Comparison of ENCODE assay signal across 28 cellular contexts in the genomic region with DNA sequence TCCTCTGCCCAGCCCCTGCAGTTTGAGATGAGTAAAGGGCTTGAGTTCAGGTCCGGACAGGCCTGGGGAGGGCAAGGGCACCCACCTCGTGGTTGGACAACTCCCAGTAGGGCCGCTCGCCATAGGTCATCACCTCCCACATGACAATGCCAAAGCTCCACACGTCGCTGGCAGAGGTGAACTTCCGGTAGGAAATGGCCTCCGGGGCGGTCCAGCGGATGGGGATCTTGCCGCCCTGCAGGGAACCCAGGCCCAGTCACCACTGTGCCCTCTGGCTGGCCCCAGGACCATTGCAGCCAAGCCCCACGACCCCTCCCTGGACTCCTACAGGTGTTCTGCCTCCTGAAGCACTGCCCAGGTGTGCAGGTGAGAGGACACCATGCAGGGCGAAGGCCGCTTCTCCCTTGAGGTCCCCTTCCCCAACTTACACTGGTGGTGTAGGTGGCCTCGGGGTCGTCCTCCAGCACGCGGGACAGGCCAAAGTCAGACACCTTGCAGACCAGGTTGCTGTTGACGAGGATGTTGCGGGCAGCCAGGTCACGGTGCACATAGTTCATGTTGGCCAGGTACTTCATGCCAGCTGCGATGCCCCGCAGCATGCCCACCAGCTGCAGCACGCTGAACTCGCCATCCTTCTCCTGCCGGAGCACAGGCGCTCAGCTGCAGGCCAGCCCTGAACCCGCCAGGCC. TPM values are rescaled to one million over a fixed set of nuclear protein-coding genes. Genes with fewer than 3 reads are reported as not detected.
"Had no signal": no experiment of that assay in that cellular context is flagged by ENCODE, and none has a peak within 500 bp of the region (broad histone marks: within the 10 kb centered on the region; RNA-seq: fewer than 3 reads in every experiment).

No MANE protein-coding gene starts in this region.

- H3K9me3 ChIP-seq: esophagus muscularis mucosa, heart right ventricle, pancreas, right lobe of liver, suprapubic skin, vagina had no signal

- H3K27ac ChIP-seq: epithelial cell of prostate, esophagus muscularis mucosa, pancreas, right lobe of liver, suprapubic skin, vagina had no signal

- H3K4me3 ChIP-seq: esophagus muscularis mucosa, heart right ventricle, pancreas, right lobe of liver, suprapubic skin, vagina had no signal

- ATAC-seq: naive thymus-derived CD4-positive, alpha-beta T cell; pancreas; stimulated activated naive B cell treated with anti-CD40 and anti-IgM and Interleukin-4, amounts not matched to agents 10 μg/mL and 1 μg/mL and 100 μg/mL, for 72 hours; stimulated activated naive CD8-positive, alpha-beta T cell treated with anti-CD3 and anti-CD28 coated beads, Interleukin-15, amount 100 ng/mL, for 72 hours had no signal

- DNase-seq: effector CD8-positive, alpha-beta T cell; endodermal cell; foreskin melanocyte; glutamatergic neuron; heart right ventricle; hippocampal formation; kidney glomerular epithelial cell; mammary epithelial cell; mesendoderm; midbrain; naive thymus-derived CD4-positive, alpha-beta T cell; nephron progenitor cell; occipital lobe; retina; right lobe of liver; small intestine; stimulated activated CD4-positive, alpha-beta T cell treated with anti-CD3 and anti-CD28 coated beads, Interleukin-15, amount 100 ng/mL, for 24 hours; stimulated activated CD4-positive, alpha-beta T cell treated with anti-CD3 and anti-CD28 coated beads, Interleukin-2, amount 100 ng/mL, for 48 hours; stimulated activated naive B cell treated with anti-CD40 and anti-IgM and Interleukin-4, amounts not matched to agents 10 μg/mL and 1 μg/mL and 100 μg/mL, for 72 hours; stimulated activated naive CD8-positive, alpha-beta T cell treated with anti-CD3 and anti-CD28 coated beads, Interleukin-15, amount 100 ng/mL, for 72 hours; trophoblast cell had no signal

- FAIRE-seq: colon, islet of Langerhans, pancreas, small intestine had no signal

- H3K27me3 ChIP-seq: esophagus muscularis mucosa, heart right ventricle, pancreas, right lobe of liver, suprapubic skin, vagina had no signal

- H3K4me1 ChIP-seq: pancreas, right lobe of liver, vagina had no signal

RNA-seq across cellular contexts. Expression of gene FAM131C, which starts 58.3 kb away (rescaled TPM):
- polyA plus RNA-seq: naive thymus-derived CD4-positive, alpha-beta T cell had no signal
